In the genomic region with DNA sequence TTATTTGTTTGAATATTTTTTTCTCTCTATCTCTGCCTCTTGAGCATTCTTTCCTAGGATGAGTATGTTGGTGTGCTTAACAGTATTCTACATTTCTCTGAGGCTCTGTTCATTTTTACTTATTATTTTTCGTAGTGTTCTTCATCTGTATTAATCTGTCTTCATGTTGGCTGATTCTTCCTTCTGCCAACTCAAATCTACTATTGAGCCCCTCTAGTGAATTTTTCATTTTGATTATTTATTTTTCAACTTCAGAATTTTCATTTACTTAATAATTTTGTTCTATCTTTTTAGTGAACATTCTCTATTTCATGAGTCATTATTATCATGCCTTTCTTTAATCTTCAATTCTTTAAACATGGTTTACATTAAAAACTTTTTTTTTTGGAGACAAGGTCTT, we compare ENCODE assay signal across 26 cellular contexts. TPM values are rescaled to one million over a fixed set of nuclear protein-coding genes. Genes with fewer than 3 reads are reported as not detected.
"Had no signal": no experiment of that assay in that cellular context is flagged by ENCODE, and none has a peak within 500 bp of the region (broad histone marks: within the 10 kb centered on the region; RNA-seq: fewer than 3 reads in every experiment).

No MANE protein-coding gene starts in this region.

- H3K4me1 ChIP-seq: parathyroid adenoma, psoas muscle, right atrium auricular region, tibial nerve, vagina had no signal

- H3K27ac Mint-ChIP-seq: mesothelial cell of epicardium; naive thymus-derived CD8-positive, alpha-beta T cell; stimulated activated effector memory CD8-positive, alpha-beta T cell treated with anti-CD3 and anti-CD28 coated beads, Interleukin-12 subunit alpha, Interleukin-12 subunit beta, amount 100 ng/mL, for 72 hours; stimulated activated naive CD8-positive, alpha-beta T cell treated with anti-CD3 and anti-CD28 coated beads, Interleukin-15, Interleukin-2, amounts not matched to agents 100 ng/mL and 50 ng/mL, for 24 hours had no signal

- H3K27me3 ChIP-seq: right atrium auricular region, tibial nerve, upper lobe of left lung, vagina had no signal

- H3K27me3 Mint-ChIP-seq: stimulated activated naive CD8-positive, alpha-beta T cell treated with anti-CD3 and anti-CD28 coated beads, Interleukin-15, Interleukin-2, amounts not matched to agents 100 ng/mL and 50 ng/mL, for 24 hours had no signal

- H3K9me3 ChIP-seq: mucosa of descending colon, psoas muscle, tibial nerve, upper lobe of left lung, vagina had no signal

- H3K36me3 ChIP-seq: left ventricle myocardium inferior, right atrium auricular region, spleen, tibial nerve, upper lobe of left lung, vagina had no signal

- H3K79me2 ChIP-seq: parathyroid adenoma had no signal

- DNase-seq: islet precursor cell; left ventricle myocardium inferior; mesendoderm; mucosa of descending colon; naive thymus-derived CD8-positive, alpha-beta T cell; nucleus accumbens; psoas muscle; spleen; stimulated activated CD4-positive, alpha-beta T cell treated with anti-CD3 and anti-CD28 coated beads, Interleukin-4, amount 100 ng/mL, for 24 hours; stimulated activated naive CD4-positive, alpha-beta T cell; substantia nigra; upper lobe of left lung had no signal

- H2AFZ ChIP-seq: parathyroid adenoma had no signal

- H3K4me3 Mint-ChIP-seq: mesothelial cell of epicardium; naive thymus-derived CD8-positive, alpha-beta T cell; nephron; neural crest cell; stimulated activated effector memory CD8-positive, alpha-beta T cell treated with anti-CD3 and anti-CD28 coated beads, Interleukin-12 subunit alpha, Interleukin-12 subunit beta, amount 100 ng/mL, for 72 hours; stimulated activated naive CD8-positive, alpha-beta T cell treated with anti-CD3 and anti-CD28 coated beads, Interleukin-15, Interleukin-2, amounts not matched to agents 100 ng/mL and 50 ng/mL, for 24 hours had no signal

- H3K36me3 Mint-ChIP-seq: stimulated activated effector memory CD8-positive, alpha-beta T cell treated with anti-CD3 and anti-CD28 coated beads, Interleukin-12 subunit alpha, Interleukin-12 subunit beta, amount 100 ng/mL, for 72 hours had no signal

- H3K4me3 ChIP-seq: left ventricle myocardium inferior, lung, mucosa of descending colon, psoas muscle, right atrium auricular region, spleen, tibial nerve, upper lobe of left lung had no signal

- H3K27ac ChIP-seq: left ventricle myocardium inferior, parathyroid adenoma, psoas muscle, right atrium auricular region, spleen, tibial nerve, upper lobe of left lung, vagina had no signal

- ATAC-seq: mucosa of descending colon; naive thymus-derived CD8-positive, alpha-beta T cell; psoas muscle; sciatic nerve; stimulated activated effector memory CD8-positive, alpha-beta T cell treated with anti-CD3 and anti-CD28 coated beads, Interleukin-12 subunit alpha, Interleukin-12 subunit beta, amount 100 ng/mL, for 72 hours had no signal

- H3K4me1 Mint-ChIP-seq: nephron, neural crest cell had no signal

- H3K9me3 Mint-ChIP-seq: neural crest cell had no signal

- FAIRE-seq: small intestine had no signal

- H3K9ac ChIP-seq: parathyroid adenoma had no signal

RNA-seq across cellular contexts. Expression of gene ST6GALNAC1, which starts 3.2 kb away (rescaled TPM):
- total RNA-seq: kidney epithelial cell; naive thymus-derived CD8-positive, alpha-beta T cell; neural crest cell; renal cortical epithelial cell had no signal
